9 cellular contexts compared by ENCODE assay signal in the genomic region with DNA sequence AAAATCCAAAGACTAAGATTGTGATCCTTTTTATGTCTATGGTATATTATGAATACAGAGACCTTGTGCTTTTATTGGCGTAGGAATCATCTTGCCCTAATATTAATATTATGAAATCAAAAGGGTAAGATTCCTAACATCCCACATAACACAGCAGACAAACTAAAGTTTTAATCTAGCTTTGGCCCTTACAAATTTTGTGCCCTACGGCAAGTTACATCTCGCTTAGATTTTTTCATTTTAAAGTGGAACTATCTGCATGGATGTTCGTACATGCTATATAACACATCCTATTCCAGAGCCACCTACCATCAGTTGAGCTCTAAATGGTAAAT. TPM values are rescaled to one million over a fixed set of nuclear protein-coding genes. Genes with fewer than 3 reads are reported as not detected.
DNase-seq lines count a peak whose midpoint lies in the region; ATAC-seq and TF ChIP-seq lines count a peak whose summit lies in the region.
"Had no signal": no experiment of that assay in that cellular context is flagged by ENCODE, and none has a peak within 500 bp of the region (broad histone marks: within the 10 kb centered on the region; RNA-seq: fewer than 3 reads in every experiment).

No MANE protein-coding gene starts in this region.

- no peaks in the 10 kb centered on the region for H3K27me3 Mint-ChIP-seq in CD8-positive, alpha-beta T cell (ENCODE audit: low read depth)
- no peaks in the 10 kb centered on the region for H3K27me3 Mint-ChIP-seq in osteocyte (ENCODE audit: unreplicated experiment)

- peaks cover 60% of the 10 kb centered on the region for H3K36me3 Mint-ChIP-seq in CD8-positive, alpha-beta T cell
- peaks cover 5% of the 10 kb centered on the region for H3K36me3 Mint-ChIP-seq in osteocyte (ENCODE audit: unreplicated experiment)

- no peaks in the 10 kb centered on the region for H3F3A ChIP-seq in PC-3 (ENCODE audit: low read length, unreplicated experiment)

- no peaks in the 10 kb centered on the region for H3K27me3 ChIP-seq in CD8-positive, alpha-beta T cell (ENCODE audit: insufficient read depth, low read length)
- no peaks in the 10 kb centered on the region for H3K27me3 ChIP-seq in PC-3 (ENCODE audit: low read length)

- peak overlapping the region; percentile 72 for H3K27ac ChIP-seq in CD8-positive, alpha-beta T cell (ENCODE audit: low read depth, low read length)
- peak overlapping the region; percentile 82 for H3K27ac ChIP-seq in PC-3 (ENCODE audit: low read length)

- no peaks in the 10 kb centered on the region for H3K9me3 Mint-ChIP-seq in CD8-positive, alpha-beta T cell
- no peaks in the 10 kb centered on the region for H3K9me3 Mint-ChIP-seq in osteocyte (ENCODE audit: unreplicated experiment)

- BruUV-seq in PC-3 (replicated peaks; lab: Mats Ljungman, UMichigan), result no TSS peak

- TF ChIP-seq CTCF in CD8-positive, alpha-beta T cell (IDR thresholded peaks at IDR 0.05), result no peak
- TF ChIP-seq CTCF in PC-3 (conservative IDR thresholded peaks at IDR 0.05; ENCODE audit: low read depth, low read length), result no peak
- no peak for TF ChIP-seq CTCF in epithelial cell of esophagus (IDR thresholded peaks at IDR 0.05; ENCODE audit: insufficient read depth, low read depth, low read length, missing control alignments)
- no peak for TF ChIP-seq CTCF in osteocyte (IDR thresholded peaks at IDR 0.05)

- intact Hi-C loops in CD8-positive, alpha-beta T cell (cut with DNase I, micrococcal nuclease), result loop anchor here (1.0 to 10.0 kb wide), 6 partner anchors 188 to 1932 kb away; a partner anchor contains a TSS
- intact Hi-C loops in PC-3 (cut with micrococcal nuclease), result no loop called here

- no peaks in the 10 kb centered on the region for H3K9me2 ChIP-seq in PC-3 (replicated peaks; ENCODE audit: low read length)

- peaks cover 89% of the 10 kb centered on the region for H3K79me2 ChIP-seq in PC-3 (ENCODE audit: low read length)

- H3K27ac Mint-ChIP-seq in CD8-positive, alpha-beta T cell, result peak overlapping the region; percentile 100
- peak overlapping the region; percentile 99 for H3K27ac Mint-ChIP-seq in osteocyte (ENCODE audit: unreplicated experiment)

- no peaks in the 10 kb centered on the region for H3K9me3 ChIP-seq in CD8-positive, alpha-beta T cell (ENCODE audit: low read length)
- no peaks in the 10 kb centered on the region for H3K9me3 ChIP-seq in PC-3 (ENCODE audit: low read length)

- peaks cover 72% of the 10 kb centered on the region for H3K4me1 Mint-ChIP-seq in CD8-positive, alpha-beta T cell (ENCODE audit: low read depth)
- peaks cover 47% of the 10 kb centered on the region for H3K4me1 Mint-ChIP-seq in osteocyte (ENCODE audit: unreplicated experiment)

- H3K36me3 ChIP-seq in CD8-positive, alpha-beta T cell (ENCODE audit: insufficient read depth, low read length), result no peaks in the 10 kb centered on the region
- H3K36me3 ChIP-seq in PC-3 (ENCODE audit: low read depth, low read length), result peaks cover 14% of the 10 kb centered on the region

- POLR2A ChIA-PET in CD8-positive, alpha-beta T cell (lab: Charles Lee), result interaction anchor here (0.7 to 1.8 kb wide), 4 partner anchors 8 to 375 kb away, joined by 4 to 7 read pairs (median 6); no protein-coding TSS in a partner anchor
- POLR2A ChIA-PET in PC-3 (lab: Charles Lee; ENCODE audit: unreplicated experiment), result interaction anchor here (0.8 kb wide), 1 partner anchor 321 kb away, joined by 7 read pairs; a partner anchor contains a TSS

- peaks cover 38% of the 10 kb centered on the region for H3K4me1 ChIP-seq in CD8-positive, alpha-beta T cell (ENCODE audit: insufficient read depth, low read length)
- peaks cover 22% of the 10 kb centered on the region for H3K4me1 ChIP-seq in PC-3 (ENCODE audit: insufficient read depth, low read length)

- no peak for ATAC-seq in CD8-positive, alpha-beta T cell
- ATAC-seq in PC-3, result no peak
- no peak for ATAC-seq in GM19397 (IDR thresholded peaks at IDR 0.05; ENCODE audit: unreplicated experiment)

- CTCF ChIA-PET in CD8-positive, alpha-beta T cell (lab: Charles Lee), result interaction anchor here (0.9 to 1.5 kb wide), 4 partner anchors 8 to 28 kb away, joined by 3 to 4 read pairs (median 3); no protein-coding TSS in a partner anchor
- CTCF ChIA-PET in PC-3 (lab: Charles Lee), result interaction anchor here (0.6 to 0.7 kb wide), 2 partner anchors 29 to 312 kb away, joined by 3 to 6 read pairs; no protein-coding TSS in a partner anchor

- peak overlapping the region; percentile 84 for H3K4me2 ChIP-seq in PC-3 (ENCODE audit: low read length)

- H3K9ac ChIP-seq in PC-3 (ENCODE audit: low read length), result peak overlapping the region; percentile 82

- H3K4me3 ChIP-seq in CD8-positive, alpha-beta T cell (ENCODE audit: low read depth, low read length), result peak overlapping the region; percentile 56
- H3K4me3 ChIP-seq in PC-3 (ENCODE audit: low read length) (peak overlapping the region; percentile 76), epithelial cell of esophagus (ENCODE audit: low read length) (peak overlapping the region; percentile 81)

- peak overlapping the region; percentile 51 for H2AFZ ChIP-seq in PC-3 (ENCODE audit: low read length)

- H4K20me1 ChIP-seq in PC-3 (ENCODE audit: low read length), result peaks cover 9% of the 10 kb centered on the region; the same call in 1 of the 2 replicates

- peak overlapping the region; percentile 99 for H3K4me3 Mint-ChIP-seq in CD8-positive, alpha-beta T cell
- H3K4me3 Mint-ChIP-seq in osteocyte (ENCODE audit: unreplicated experiment), result peak overlapping the region; percentile 90

- no peak for DNase-seq in CD8-positive, alpha-beta T cell
- DNase-seq in PC-3 (no peak), epithelial cell of esophagus (ENCODE audit: low read depth) (no peak), osteocyte (ENCODE audit: extremely low spot score, unreplicated experiment) (no peak), SKM-1 treated with dmso at 0.1 percent for 144 hours (lab: John Stamatoyannopoulos, UW; ENCODE audit: unreplicated experiment) (no peak)
- no peak for DNase-seq in activated CD4-positive, alpha-beta T cell treated with anti-CD3 and anti-CD28 coated beads, Interleukin-2, amount 50 U/mL, for 1 hour
- DNase-seq in stimulated activated CD4-positive, alpha-beta T cell treated with anti-CD3 and anti-CD28 coated beads, Interleukin-2, amount 100 ng/mL, for 24 hours, result no peak

RNA-seq across cellular contexts. Expression of a gene that starts 0.2 kb away (rescaled TPM):
- 1 to 10 TPM; 9.2 to 9.6 TPM for total RNA-seq in CD8-positive, alpha-beta T cell
- total RNA-seq in PC-3 (2014; rRNA removed), result 9.4 and 9.7 TPM in 2 replicates
- 9.7 TPM in 2 replicates for total RNA-seq in osteocyte

RNA-seq across cellular contexts. Expression of a gene that starts 16.0 kb away (rescaled TPM):
- total RNA-seq in CD8-positive, alpha-beta T cell, result not detected
- not detected in 2 replicates for total RNA-seq in PC-3 (2014; rRNA removed)
- not detected in 2 replicates for total RNA-seq in osteocyte
- total RNA-seq: T-helper 1 cell treated with Interleukin-12 subunit alpha and Interleukin-12 subunit beta and Interleukin-4 antibody, amounts not matched to agents 30 ng/mL and 1 ng/mL, for 36 hours had no signal

RNA-seq across cellular contexts. Expression of a gene that starts 36.3 kb away (rescaled TPM):
- total RNA-seq in CD8-positive, alpha-beta T cell, result 1 to 10 TPM; 2.9 to 3.3 TPM
- total RNA-seq in PC-3 (2014; rRNA removed), result 0.66 and 2.0 TPM in 2 replicates
- total RNA-seq in osteocyte, result 2.6 and 3.4 TPM in 2 replicates
